In the genomic region with DNA sequence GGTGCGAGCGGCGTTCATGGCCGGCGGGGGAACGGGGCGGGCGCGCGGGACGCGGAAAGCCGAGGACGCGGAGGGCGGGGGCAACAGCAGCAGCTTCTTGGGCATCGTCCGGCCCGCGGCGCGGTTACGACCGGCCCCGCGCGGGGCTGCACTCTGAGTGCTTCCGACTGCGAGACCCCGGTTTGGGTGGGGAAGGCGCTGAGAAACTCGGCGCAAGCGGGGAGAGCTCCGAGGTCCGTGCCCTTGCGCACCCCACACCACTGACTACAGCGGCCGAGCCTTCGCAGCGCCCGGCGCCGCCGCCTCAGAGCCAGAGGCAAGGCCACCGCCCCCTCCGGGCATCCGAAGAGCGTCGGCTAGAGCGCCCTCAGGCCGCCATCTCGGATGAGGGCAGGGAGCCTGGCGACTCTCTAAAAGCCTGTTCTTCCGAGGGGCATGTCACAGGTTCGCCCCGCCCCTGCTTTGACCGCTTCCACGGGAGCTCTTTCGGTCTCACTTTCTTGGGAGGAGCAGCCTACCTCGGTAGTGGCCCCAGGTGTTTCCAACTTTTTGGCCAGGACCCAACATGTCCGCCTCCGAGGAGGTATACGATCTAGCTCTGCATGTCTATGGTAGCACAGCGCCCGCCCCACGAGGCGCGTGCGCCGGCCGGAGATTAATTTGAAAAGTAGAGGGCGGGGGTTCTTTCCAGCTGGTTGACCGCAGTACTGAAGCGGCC, we compare ENCODE assay signal across 8 cellular contexts. TPM values are rescaled to one million over a fixed set of nuclear protein-coding genes. Genes with fewer than 3 reads are reported as not detected.
DNase-seq lines count a peak whose midpoint lies in the region; FAIRE-seq and TF ChIP-seq lines count a peak whose summit lies in the region.

A gene with protein sequence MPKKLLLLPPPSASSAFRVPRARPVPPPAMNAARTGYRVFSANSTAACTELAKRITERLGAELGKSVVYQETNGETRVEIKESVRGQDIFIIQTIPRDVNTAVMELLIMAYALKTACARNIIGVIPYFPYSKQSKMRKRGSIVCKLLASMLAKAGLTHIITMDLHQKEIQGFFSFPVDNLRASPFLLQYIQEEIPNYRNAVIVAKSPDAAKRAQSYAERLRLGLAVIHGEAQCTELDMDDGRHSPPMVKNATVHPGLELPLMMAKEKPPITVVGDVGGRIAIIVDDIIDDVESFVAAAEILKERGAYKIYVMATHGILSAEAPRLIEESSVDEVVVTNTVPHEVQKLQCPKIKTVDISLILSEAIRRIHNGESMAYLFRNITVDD (minus strand): TSS at position 318 of the 718 bp plus-strand sequence. CDS start 213 bp downstream, at position 105.

- DNase-seq in G401 (ENCODE audit: low spot score) (peak; percentile 91), H7 (peak; percentile 96), MG63 (peak; percentile 90), SIG-M5 treated with dmso at 0.1 percent for 504 hours (lab: John Stamatoyannopoulos, UW; ENCODE audit: unreplicated experiment) (peak; percentile 92), frontal cortex (ENCODE audit: low spot score in 2 of 2) (peak; percentile 89 to 90), substantia nigra (lab: John Stamatoyannopoulos, UW) (peak; percentile 44 to 99 (median 87))
- peak; percentile 68 for DNase-seq in activated gamma-delta T cell treated with anti-CD3 and anti-CD28 coated beads, Interleukin-2, amount 50 U/mL, for 16 hours (ENCODE audit: low read depth)

- H3K9me3 ChIP-seq in MG63 (no peaks in the 10 kb centered on the region), neutrophil (no peaks in the 10 kb centered on the region)

- FAIRE-seq in frontal cortex (lab: Jason Lieb, UNC) = no peak

- peaks cover 17 to 20% of the 10 kb centered on the region in 2 experiments for H3K4me1 ChIP-seq in neutrophil (ENCODE audit: control insufficient read depth in 1 of 2, insufficient read depth in 1 of 2, low read depth in 1 of 2, low read length in 1 of 2)

- H3K27me3 ChIP-seq in H7 (ENCODE audit: control insufficient read depth, insufficient read depth, low read length) (peaks cover 2% of the 10 kb centered on the region; the same call in 1 of the 2 replicates), MG63 (no peaks in the 10 kb centered on the region), neutrophil (no peaks in the 10 kb centered on the region)

- H3K27ac ChIP-seq in neutrophil (peak within 1 kb of the TSS; percentile 87), substantia nigra (ENCODE audit: low read depth, low read length, poor library complexity, severe bottlenecking) (peak within 1 kb of the TSS; percentile 93)

- peak; percentile 71 for TF ChIP-seq CTCF in neutrophil (IDR thresholded peaks at IDR 0.05)

- H3K4me3 ChIP-seq in H7 (ENCODE audit: insufficient read depth, low read depth, low read length) = peak within 1 kb of the TSS; percentile 93
- H3K4me3 ChIP-seq in MG63 = peak within 1 kb of the TSS; percentile 62
- peak within 1 kb of the TSS; percentile 73 to 80 for H3K4me3 ChIP-seq in neutrophil (ENCODE audit: low read depth in 1 of 2, low read length in 1 of 2)

- in situ Hi-C loops in G401 (cut with HindIII; ENCODE audit: low sequenced_read_pairs) = no loop called here

- H3K36me3 ChIP-seq in H7 (replicated peaks; ENCODE audit: control insufficient read depth, insufficient read depth, low read length) (no peaks in the 10 kb centered on the region), MG63 (no peaks in the 10 kb centered on the region; the same call in 1 of the 2 replicates), neutrophil (peaks cover 3% of the 10 kb centered on the region)

RNA-seq across cellular contexts. Expression of the gene that starts here (rescaled TPM):
- total RNA-seq in G401 (2014; rRNA removed; shearing (Covaris generic)) = 28.0 and 30.8 TPM in 2 replicates
- total RNA-seq in H7 (2014; rRNA removed; shearing (Covaris generic)) = 51.9 and 56.8 TPM in 2 replicates
- 64.7 and 72.1 TPM in 2 replicates for total RNA-seq in MG63 (2014; rRNA removed; shearing (Covaris generic); ENCODE audit: low replicate concordance)
- 52.2 TPM for total RNA-seq in frontal cortex

Comparison
In these comparisons a context has a peak if more than half of its experiments do, and no peak if none do; other contexts are left out.
1. Peak in every context shown above with its lines: DNase-seq, H3K4me3 ChIP-seq and H3K27ac ChIP-seq.